8 cellular contexts compared by ENCODE assay signal in the genomic region with DNA sequence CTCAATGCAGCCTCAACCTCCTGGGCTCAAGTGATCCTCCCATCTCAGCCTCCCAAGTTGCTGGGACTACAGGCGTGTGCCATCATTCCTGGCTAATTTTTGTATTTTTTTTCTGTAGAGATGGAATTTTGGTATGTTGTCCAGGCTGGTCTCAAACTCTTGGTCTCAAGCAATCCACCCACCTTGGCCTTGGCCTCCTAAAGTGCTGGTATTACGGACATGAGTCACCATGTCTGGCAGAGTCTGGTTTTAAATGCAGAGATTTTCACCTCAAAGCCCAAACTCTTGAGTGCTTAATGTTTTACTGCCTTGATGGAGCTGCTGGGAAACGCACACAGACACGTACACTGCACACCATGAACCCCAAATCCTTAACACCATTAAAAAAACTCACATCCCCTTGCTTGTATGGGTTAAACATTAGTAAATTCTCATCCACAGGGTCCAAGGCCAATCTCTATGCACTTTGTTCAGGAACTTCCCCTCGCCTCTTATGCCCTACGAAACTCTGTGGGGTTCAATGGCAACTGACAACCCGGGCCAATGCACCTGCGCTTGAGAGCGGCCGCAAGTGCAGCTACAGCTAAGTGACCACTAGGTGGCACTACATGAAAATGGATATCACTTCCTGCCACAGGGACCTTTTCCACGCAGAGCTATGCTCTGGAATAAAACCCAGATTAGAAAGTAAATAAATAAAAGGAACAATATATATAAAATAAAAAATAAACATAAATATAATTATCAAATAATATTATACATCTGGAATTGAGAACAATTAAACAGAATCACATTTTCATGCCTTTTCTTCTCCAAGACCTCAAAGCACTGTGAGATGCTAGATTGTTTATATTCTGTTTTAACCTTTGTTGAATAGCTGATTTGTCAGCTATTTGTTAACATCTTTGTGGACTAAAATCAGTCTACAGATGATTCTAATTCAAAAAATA.
A peak's percentile ranks its signal among the peaks of the same experiment; 100 is the strongest.
DNase-seq lines count a peak whose midpoint lies in the region; ATAC-seq, FAIRE-seq and TF ChIP-seq lines count a peak whose summit lies in the region.

No MANE protein-coding gene starts in this region.

- H2AFZ ChIP-seq in mammary epithelial cell (ENCODE audit: low read depth, low read length), result no peak overlapping the region

- TF ChIP-seq RAD21 in A549 (conservative IDR thresholded peaks at IDR 0.05 in 1 of 2, IDR thresholded peaks at IDR 0.05 in 1 of 2), result peak; percentile 93 to 94

- H3K4me2 ChIP-seq in A549 (no peak overlapping the region), mammary epithelial cell (ENCODE audit: insufficient read depth, low read depth, low read length) (no peak overlapping the region)

- CTCF ChIA-PET in A549 (lab: Yijun Ruan, JAX), result interaction anchor here (0.6 to 6.2 kb wide), 49 partner anchors 8 to 391 kb away, joined by 3 to 122 read pairs (median 4); a partner anchor contains a TSS
- CTCF ChIA-PET in mammary epithelial cell (lab: Charles Lee; ENCODE audit: low non-redundant PET), result interaction anchor here (0.5 to 1.2 kb wide), 3 partner anchors 56 to 315 kb away, joined by 9 to 18 read pairs (median 10); no protein-coding TSS in a partner anchor

- no peaks in the 10 kb centered on the region for H4K20me1 ChIP-seq in mammary epithelial cell (ENCODE audit: insufficient read depth, low read length)

- DNase-seq in A549 (ENCODE audit: low read depth in 1 of 2, low spot score in 1 of 2), result peak; percentile 58 to 73
- peak; percentile 21 for DNase-seq in NCI-H1694 treated with DMSO at 0.1 percent for 48 hours (lab: John Stamatoyannopoulos, UW)
- DNase-seq in mammary epithelial cell, result peak; percentile 50
- peak; percentile 81 for DNase-seq in kidney
- DNase-seq in stimulated activated CD4-positive, alpha-beta T cell treated with anti-CD3 and anti-CD28 coated beads, Interleukin-2, amount 100 ng/mL, for 4 hours (ENCODE audit: low read depth), result peak; percentile 50

- H3K36me3 ChIP-seq in mammary epithelial cell (ENCODE audit: insufficient read depth, low read length) (no peaks in the 10 kb centered on the region), kidney (ENCODE audit: control insufficient read depth in 1 of 2, insufficient read depth in 2 of 2, low read length in 2 of 2) (no peaks in the 10 kb centered on the region)

- WGBS in A549 (ENCODE audit: missing lambda C conversion rate), result 35% methylated on average over 11 of the region's 11 CpGs
- 38% methylated on average over 11 of the region's 11 CpGs for WGBS in mammary epithelial cell (ENCODE audit: low coverage, missing lambda C conversion rate)

- ATAC-seq in A549 (peak; percentile 94 to 96), GM18505 (IDR thresholded peaks at IDR 0.05; ENCODE audit: unreplicated experiment) (peak; percentile 78), HG02943 (IDR thresholded peaks at IDR 0.05; ENCODE audit: low read depth, unreplicated experiment) (peak; percentile 96)

- dilution Hi-C loops in mammary epithelial cell (cut with HindIII; ENCODE audit: low sequenced_read_pairs), result no loop called here

- TF ChIP-seq CTCF in A549 (IDR thresholded peaks at IDR 0.05) (peak; percentile 91), VCaP (conservative IDR thresholded peaks at IDR 0.05) (peak; percentile 82), mammary epithelial cell (conservative IDR thresholded peaks at IDR 0.05 in 1 of 2, IDR thresholded peaks at IDR 0.05 in 1 of 2; ENCODE audit: extremely low read depth in 1 of 2, insufficient read depth in 1 of 2, low read depth in 1 of 2, low read length in 2 of 2) (peak; percentile 86 to 89), kidney (IDR thresholded peaks at IDR 0.05; ENCODE audit: borderline replicate concordance, extremely low read depth, insufficient read depth) (peak; percentile 85)

- H3K9ac ChIP-seq in mammary epithelial cell (ENCODE audit: insufficient read depth, low read length) (no peak overlapping the region), kidney (ENCODE audit: low read length in 2 of 2) (no peak overlapping the region)

- H3K9me3 ChIP-seq in A549 (no peaks in the 10 kb centered on the region), mammary epithelial cell (replicated peaks; ENCODE audit: insufficient read depth, low read length) (no peaks in the 10 kb centered on the region), kidney (ENCODE audit: control insufficient read depth in 1 of 2, low read length in 2 of 2) (no peaks in the 10 kb centered on the region)

- H3K79me2 ChIP-seq in mammary epithelial cell (ENCODE audit: insufficient read depth, low read length), result no peaks in the 10 kb centered on the region

- H3K4me1 ChIP-seq in A549 (no peaks in the 10 kb centered on the region), mammary epithelial cell (ENCODE audit: insufficient read depth, low read length) (no peaks in the 10 kb centered on the region), kidney (ENCODE audit: control insufficient read depth in 1 of 2, insufficient read depth in 1 of 2, low read depth in 1 of 2, low read length in 2 of 2) (peaks cover 5 to 10% of the 10 kb centered on the region in 2 donors)

- intact Hi-C loops in mammary epithelial cell (cut with micrococcal nuclease) (loop anchor here (1.0 to 5.0 kb wide), 7 partner anchors 55 to 656 kb away; no protein-coding TSS in a partner anchor), kidney (cut with DNase I) (no loop called here)

- TF ChIP-seq POLR2A in A549 (IDR thresholded peaks at IDR 0.05; ENCODE audit: low read length), result no peak
- TF ChIP-seq POLR2A in GM18505 (IDR thresholded peaks at IDR 0.05; ENCODE audit: borderline replicate concordance, extremely low read depth, insufficient read depth, insufficient read length), result no peak

- no peak for FAIRE-seq in A549 (lab: Jason Lieb, UNC)
- peak; percentile 92 for FAIRE-seq in kidney (lab: Jason Lieb, UNC)

- BruUV-seq in mammary epithelial cell (replicated peaks; lab: Mats Ljungman, UMichigan), result no TSS peak

- no peak overlapping the region for H3K4me3 ChIP-seq in A549
- H3K4me3 ChIP-seq in mammary epithelial cell (replicated peaks in 1 of 3; ENCODE audit: insufficient read depth in 1 of 3, low read depth in 2 of 3, low read length in 3 of 3), result no peak overlapping the region
- H3K4me3 ChIP-seq in kidney (ENCODE audit: low read length in 2 of 2), result no peak overlapping the region

- H3K27ac ChIP-seq in A549 (no peak overlapping the region), VCaP (peak overlapping the region; percentile 34; the same call in 1 of the 2 replicates), mammary epithelial cell (ENCODE audit: insufficient read depth, low read depth, low read length) (no peak overlapping the region), kidney (ENCODE audit: low read depth in 2 of 2, low read length in 2 of 2) (no peak overlapping the region)

- POLR2A ChIA-PET in A549 (lab: Yijun Ruan, JAX), result interaction anchor here (1.0 kb wide), 1 partner anchor 56 kb away, joined by 6 read pairs; no protein-coding TSS in a partner anchor

- in situ Hi-C loops in mammary epithelial cell (cut with MboI; ENCODE audit: low sequenced_read_pairs in 2 of 2), result loop anchor here in 1 of 2 donors (5.0 to 25.0 kb wide), 2 partner anchors 76 to 316 kb away; no protein-coding TSS in a partner anchor

- H3K27me3 ChIP-seq in mammary epithelial cell (ENCODE audit: insufficient read depth, low read length), result no peaks in the 10 kb centered on the region

- no peak for TF ChIP-seq EP300 in A549 (IDR thresholded peaks at IDR 0.05)

TF ChIP-seq in A549, 52 proteins besides CTCF, POLR2A, EP300 and RAD21:
- TF ChIP-seq JUN (IDR thresholded peaks at IDR 0.05), result no peak
- peak; percentile 94 for TF ChIP-seq SMC3 (IDR thresholded peaks at IDR 0.05)

Comparison
In these comparisons a context has a peak if more than half of its experiments do, and no peak if none do; other contexts are left out.
1. DNase-seq: peak in every context shown above with its lines; median percentile 81 in kidney; 66 in A549; 50 in mammary epithelial cell; 50 in stimulated activated CD4-positive, alpha-beta T cell treated with anti-CD3 and anti-CD28 coated beads, Interleukin-2, amount 100 ng/mL, for 4 hours; 21 in NCI-H1694 treated with DMSO at 0.1 percent for 48 hours.